Comparison of ENCODE assay signal across 1 cellular context in genomic region chr11:61972112-61972795, GRCh38.
TF ChIP-seq lines count a peak whose summit lies in the region.

No MANE protein-coding gene starts in this region.

TF ChIP-seq in HepG2, 621 proteins besides CTCF, POLR2A, EP300 and RAD21 (continued from another document and continues in another):
- TF ChIP-seq TFDP2 (CRISPR knock-in tag; IDR thresholded peaks at IDR 0.05) (0 out of 2 replicates have a peak, but pooled peaks have one; percentile 40), ATF1 (CRISPR knock-in tag; IDR thresholded peaks at IDR 0.05) (peak; percentile 64; the same call in 1 of the 2 replicates), ZNF362 (CRISPR knock-in tag; IDR thresholded peaks at IDR 0.05; ENCODE audit: borderline replicate concordance) (0 out of 2 replicates have a peak, but pooled peaks have one; percentile 9), ZFP41 (CRISPR knock-in tag; IDR thresholded peaks at IDR 0.05; ENCODE audit: borderline replicate concordance) (no peak), ZNF557 (CRISPR knock-in tag; IDR thresholded peaks at IDR 0.05) (no peak), DZIP1 (CRISPR knock-in tag; IDR thresholded peaks at IDR 0.05) (no peak), NCOA1 (CRISPR knock-in tag; IDR thresholded peaks at IDR 0.05) (0 out of 2 replicates have a peak, but pooled peaks have one; percentile 77), TCF12 (IDR thresholded peaks at IDR 0.05) (no peak), TCF12 (CRISPR knock-in tag; IDR thresholded peaks at IDR 0.05) (0 out of 2 replicates have a peak, but pooled peaks have one; percentile 33), HNRNPH1 (optimal IDR thresholded peaks at IDR 0.05; ENCODE audit: low read depth, low read length) (no peak), XBP1 (CRISPR knock-in tag; IDR thresholded peaks at IDR 0.05) (peak; percentile 8; the same call in 1 of the 2 replicates), ATF3 (CRISPR knock-in tag; IDR thresholded peaks at IDR 0.05) (no peak), ZNF878 (CRISPR knock-in tag; IDR thresholded peaks at IDR 0.05) (peak; percentile 47; the same call in 1 of the 2 replicates), GRHL1 (CRISPR knock-in tag; conservative IDR thresholded peaks at IDR 0.05) (no peak), SCMH1 (CRISPR knock-in tag; IDR thresholded peaks at IDR 0.05; ENCODE audit: borderline replicate concordance) (no peak), SMC3 (IDR thresholded peaks at IDR 0.05; ENCODE audit: low read length) (no peak), ZNF256 (CRISPR knock-in tag; conservative IDR thresholded peaks at IDR 0.05) (no peak), ATF6 (CRISPR knock-in tag; conservative IDR thresholded peaks at IDR 0.05) (no peak), SSRP1 (CRISPR knock-in tag; IDR thresholded peaks at IDR 0.05) (peak; percentile 89), SOX5 (CRISPR knock-in tag; IDR thresholded peaks at IDR 0.05; ENCODE audit: borderline replicate concordance) (peak; percentile 91; the same call in 1 of the 2 replicates), TBP (CRISPR knock-in tag; IDR thresholded peaks at IDR 0.05) (no peak), ZNF430 (CRISPR knock-in tag; IDR thresholded peaks at IDR 0.05) (no peak), TFDP1 (CRISPR knock-in tag; IDR thresholded peaks at IDR 0.05; ENCODE audit: borderline replicate concordance) (peak; percentile 31; the same call in 1 of the 2 replicates), UBTF (CRISPR knock-in tag; IDR thresholded peaks at IDR 0.05) (no peak), ZNF235 (CRISPR knock-in tag; IDR thresholded peaks at IDR 0.05; ENCODE audit: borderline replicate concordance) (0 out of 2 replicates have a peak, but pooled peaks have one; percentile 6), ZNF609 (CRISPR knock-in tag; IDR thresholded peaks at IDR 0.05; ENCODE audit: borderline replicate concordance) (peak; percentile 62; the same call in 1 of the 2 replicates), ZNF570 (CRISPR knock-in tag; IDR thresholded peaks at IDR 0.05; ENCODE audit: borderline replicate concordance) (no peak), SRY (CRISPR knock-in tag; IDR thresholded peaks at IDR 0.05) (no peak), DMAP1 (CRISPR knock-in tag; IDR thresholded peaks at IDR 0.05) (peak; percentile 39; the same call in 1 of the 2 replicates), ZNF720 (CRISPR knock-in tag; IDR thresholded peaks at IDR 0.05) (no peak), ZNF281 (CRISPR knock-in tag; IDR thresholded peaks at IDR 0.05; ENCODE audit: borderline replicate concordance) (peak; percentile 88)
